10 cellular contexts compared by ENCODE assay signal in genomic region chr20:61253264-61253639, GRCh38. TPM values are rescaled to one million over a fixed set of nuclear protein-coding genes. Genes with fewer than 3 reads are reported as not detected.
A peak's percentile ranks its signal among the peaks of the same experiment; 100 is the strongest.
DNase-seq lines count a peak whose midpoint lies in the region; ATAC-seq and TF ChIP-seq lines count a peak whose summit lies in the region.
"Had no signal": no experiment of that assay in that cellular context is flagged by ENCODE, and none has a peak within 500 bp of the region (broad histone marks: within the 10 kb centered on the region; RNA-seq: fewer than 3 reads in every experiment).

No MANE protein-coding gene starts in this region.

- H3K9ac ChIP-seq in ES-I3 (ENCODE audit: low read depth, low read length): peak overlapping the region; percentile 61
- H3K9ac ChIP-seq in SK-N-MC (ENCODE audit: insufficient read length): peak overlapping the region; percentile 60

- H3K27ac Mint-ChIP-seq in glutamatergic neuron (ENCODE audit: unreplicated experiment): no peak overlapping the region
- H3K27ac Mint-ChIP-seq: T-helper 1 cell treated with Interleukin-12 subunit alpha and Interleukin-12 subunit beta and Interleukin-4 antibody, amounts not matched to agents 30 μg/mL and 1 μg/mL, for 36 hours had no signal

- peaks cover 13% of the 10 kb centered on the region for H3K4me1 Mint-ChIP-seq in glutamatergic neuron (ENCODE audit: low read depth, unreplicated experiment)

- TF ChIP-seq CTCF in glutamatergic neuron (IDR thresholded peaks at IDR 0.05; ENCODE audit: partially characterized antibody, unreplicated experiment) (no peak), psoas muscle (IDR thresholded peaks at IDR 0.05) (no peak)

- 0 to 1% (median 0%) methylated on average over 23 to 51 of the region's 51 CpGs for WGBS in psoas muscle, 3 donors

- DNase-seq in SK-N-MC (ENCODE audit: low read depth, low spot score): no peak
- peak; percentile 69 for DNase-seq in glutamatergic neuron
- DNase-seq in psoas muscle: no peak
- no peak for DNase-seq in NCI-H524 treated with DMSO at 0.1 percent for 48 hours (lab: John Stamatoyannopoulos, UW)
- no peak for DNase-seq in NCI-H526 treated with DMSO at 0.1 percent for 48 hours (lab: John Stamatoyannopoulos, UW)
- DNase-seq in HuH-7 (ENCODE audit: low spot score): no peak

- peaks cover 6% of the 10 kb centered on the region for H3K27me3 Mint-ChIP-seq in glutamatergic neuron (ENCODE audit: unreplicated experiment)

- no peaks in the 10 kb centered on the region for H3K36me3 Mint-ChIP-seq in glutamatergic neuron (ENCODE audit: unreplicated experiment)

- H3K27ac ChIP-seq in SK-N-MC (no peak overlapping the region), psoas muscle (no peak overlapping the region)
- H3K27ac ChIP-seq: skin epidermis had no signal

- no peak overlapping the region for H3K4me3 Mint-ChIP-seq in glutamatergic neuron (ENCODE audit: unreplicated experiment)
- H3K4me3 Mint-ChIP-seq: T-helper 1 cell treated with Interleukin-12 subunit alpha and Interleukin-12 subunit beta and Interleukin-4 antibody, amounts not matched to agents 30 μg/mL and 1 μg/mL, for 36 hours had no signal

- intact Hi-C loops in psoas muscle (cut with DNase I): no loop called here

- H3K36me3 ChIP-seq in ES-I3 (ENCODE audit: insufficient read depth, low read length) (no peaks in the 10 kb centered on the region), SK-N-MC (ENCODE audit: insufficient read depth, low read length) (no peaks in the 10 kb centered on the region; the same call in 1 of the 2 replicates), psoas muscle (ENCODE audit: insufficient read depth in 1 of 2, low read depth in 1 of 2) (no peaks in the 10 kb centered on the region)

- H3K9me3 ChIP-seq in ES-I3 (ENCODE audit: control insufficient read depth, insufficient read depth, low read length) (no peaks in the 10 kb centered on the region), SK-N-MC (ENCODE audit: low read depth, low read length) (no peaks in the 10 kb centered on the region), psoas muscle (no peaks in the 10 kb centered on the region)

- H3K4me1 ChIP-seq in ES-I3 (ENCODE audit: insufficient read depth, low read length) (peaks cover 8% of the 10 kb centered on the region), psoas muscle (no peaks in the 10 kb centered on the region)

- H3K27me3 ChIP-seq in psoas muscle (ENCODE audit: insufficient read depth in 3 of 3, low read length in 2 of 3): peaks cover 0 to 30% (median 4%) of the 10 kb centered on the region in 3 donors

- peaks cover 12% of the 10 kb centered on the region for H3K9me3 Mint-ChIP-seq in glutamatergic neuron (ENCODE audit: unreplicated experiment)
- H3K9me3 Mint-ChIP-seq: T-helper 1 cell treated with Interleukin-12 subunit alpha and Interleukin-12 subunit beta and Interleukin-4 antibody, amounts not matched to agents 30 μg/mL and 1 μg/mL, for 36 hours had no signal

- peak; percentile 51 to 70 (median 56) for ATAC-seq in psoas muscle
- no peak for ATAC-seq in activated CD4-positive, CD25-positive, alpha-beta regulatory T cell treated with anti-CD3 and anti-CD28 coated beads, Interleukin-2, amount 50 U/mL, for 24 hours

- H3K4me3 ChIP-seq in SK-N-MC: peak overlapping the region; percentile 79
- peak overlapping the region; percentile 64 for H3K4me3 ChIP-seq in psoas muscle

RNA-seq across cellular contexts. Expression of gene CDH4, which starts 1.2 kb away (rescaled TPM):
- total RNA-seq in glutamatergic neuron (ENCODE audit: unreplicated experiment): 1.2 TPM
- 1 to 10 TPM in 1 of 4 donors, under 1 TPM in 3; 0.32 to 1.0 (median 0.57) TPM for total RNA-seq in psoas muscle
- polyA plus RNA-seq in psoas muscle: under 1 TPM; 0.26 to 0.34 (median 0.27) TPM

Comparison
In these comparisons a context has a peak if more than half of its experiments do, and no peak if none do; other contexts are left out.
1. ATAC-seq: peak in psoas muscle (4 of 4); none in activated CD4-positive, CD25-positive, alpha-beta regulatory T cell treated with anti-CD3 and anti-CD28 coated beads, Interleukin-2, amount 50 U/mL, for 24 hours (0 of 2).